19 cellular contexts compared by ENCODE assay signal in the genomic region with DNA sequence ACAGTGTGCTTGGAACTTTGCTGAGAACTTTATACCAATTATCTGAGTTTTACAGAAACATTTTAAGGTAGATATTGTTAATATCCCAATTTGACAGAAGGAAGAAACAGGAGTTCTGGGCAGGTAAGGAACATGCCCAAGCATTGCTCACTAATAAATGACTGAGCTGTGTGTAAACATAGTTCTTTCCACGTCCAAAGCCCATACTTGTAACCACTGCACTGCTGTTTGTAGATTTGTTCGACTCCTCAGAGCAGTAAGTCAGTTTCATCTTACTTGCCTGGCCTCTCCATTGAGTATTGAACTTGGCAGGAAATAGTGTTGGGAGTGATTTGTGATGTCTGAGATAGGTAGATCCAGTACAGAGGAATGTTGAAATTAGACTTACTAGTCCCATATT.
A peak's percentile ranks its signal among the peaks of the same experiment; 100 is the strongest.
DNase-seq lines count a peak whose midpoint lies in the region; ATAC-seq, FAIRE-seq and TF ChIP-seq lines count a peak whose summit lies in the region.
"Had no signal": no experiment of that assay in that cellular context is flagged by ENCODE, and none has a peak within 500 bp of the region (broad histone marks: within the 10 kb centered on the region; RNA-seq: fewer than 3 reads in every experiment).

No MANE protein-coding gene starts in this region.

- no peaks in the 10 kb centered on the region; the same call in 1 of the 2 replicates for H3K27me3 ChIP-seq in IMR-90 (ENCODE audit: control insufficient read depth, insufficient read depth, low read length)
- H3K27me3 ChIP-seq in PC-3 (ENCODE audit: low read length), result peaks cover 55% of the 10 kb centered on the region
- H3K27me3 ChIP-seq in keratinocyte (ENCODE audit: control insufficient read depth, extremely low read depth, insufficient read depth, low read length), result no peaks in the 10 kb centered on the region
- H3K27me3 ChIP-seq in esophagus muscularis mucosa, result no peaks in the 10 kb centered on the region
- H3K27me3 ChIP-seq: BE2C had no signal

- no TSS peak for BruUV-seq in IMR-90 (replicated peaks; lab: Mats Ljungman, UMichigan)
- BruUV-seq in PC-3 (replicated peaks; lab: Mats Ljungman, UMichigan), result no TSS peak

- H2AK5ac ChIP-seq in IMR-90 (ENCODE audit: low read depth, low read length), result no peak overlapping the region

- H3K4me1 ChIP-seq in IMR-90 (ENCODE audit: control insufficient read depth, insufficient read depth, low read length), result no peaks in the 10 kb centered on the region
- H3K4me1 ChIP-seq in PC-3 (ENCODE audit: insufficient read depth, low read length), result no peaks in the 10 kb centered on the region
- peaks cover 3% of the 10 kb centered on the region for H3K4me1 ChIP-seq in keratinocyte (ENCODE audit: control insufficient read depth, extremely low read depth, insufficient read depth, low read length)
- H3K4me1 ChIP-seq in esophagus muscularis mucosa, result no peaks in the 10 kb centered on the region
- H3K4me1 ChIP-seq: A549 had no signal

- H3K9me1 ChIP-seq in IMR-90 (ENCODE audit: insufficient read depth, low read length) (no peaks in the 10 kb centered on the region), keratinocyte (ENCODE audit: control insufficient read depth, extremely low read depth, insufficient read depth, low read length) (no peaks in the 10 kb centered on the region)

- H2AFZ ChIP-seq in IMR-90 (replicated peaks; ENCODE audit: low read length, poor library complexity) (no peak overlapping the region), PC-3 (ENCODE audit: low read length) (no peak overlapping the region), keratinocyte (ENCODE audit: control insufficient read depth, low read length) (peak overlapping the region; percentile 67)

- FAIRE-seq in keratinocyte (lab: Jason Lieb, UNC) (peak; percentile 84), urothelium cell line (lab: Jason Lieb, UNC) (no peak)
- FAIRE-seq: A549, D721Med, H1, HTR-8/SVneo had no signal

- TF ChIP-seq EP300 in esophagus muscularis mucosa (IDR thresholded peaks at IDR 0.05), result no peak

- H3K79me2 ChIP-seq in PC-3 (ENCODE audit: low read length) (no peaks in the 10 kb centered on the region), keratinocyte (ENCODE audit: control insufficient read depth, insufficient read depth, low read length) (no peaks in the 10 kb centered on the region)

- no peak for TF ChIP-seq RAD21 in IMR-90 (IDR thresholded peaks at IDR 0.05; ENCODE audit: low read length)

- TF ChIP-seq POLR2A in IMR-90 (IDR thresholded peaks at IDR 0.05; ENCODE audit: low read depth, low read length), result no peak
- no peak for TF ChIP-seq POLR2A in esophagus muscularis mucosa (IDR thresholded peaks at IDR 0.05; ENCODE audit: low read depth)

- no peak overlapping the region for H2BK120ac ChIP-seq in IMR-90 (ENCODE audit: low read depth, low read length)

- H2BK5ac ChIP-seq in IMR-90 (ENCODE audit: low read depth, low read length, poor library complexity, severe bottlenecking), result no peak overlapping the region

- no peaks in the 10 kb centered on the region for H4K20me1 ChIP-seq in IMR-90 (ENCODE audit: insufficient read depth, low read length)
- no peaks in the 10 kb centered on the region for H4K20me1 ChIP-seq in PC-3 (ENCODE audit: low read length)
- no peaks in the 10 kb centered on the region for H4K20me1 ChIP-seq in keratinocyte (ENCODE audit: control insufficient read depth, extremely low read depth, insufficient read depth, low read length)

- H3K4me2 ChIP-seq in IMR-90 (ENCODE audit: low read depth, low read length) (no peak overlapping the region), PC-3 (ENCODE audit: low read length) (no peak overlapping the region), keratinocyte (ENCODE audit: control insufficient read depth, extremely low read depth, insufficient read depth, low read depth, low read length) (peak overlapping the region; percentile 42)
- H3K4me2 ChIP-seq: A549 had no signal

- H3K23ac ChIP-seq in IMR-90 (ENCODE audit: low read depth, low read length), result no peak overlapping the region

- dilution Hi-C loops in IMR-90 (cut with HindIII; ENCODE audit: low sequenced_read_pairs, unreplicated experiment) (no loop called here), keratinocyte (cut with MboI; ENCODE audit: extremely low pct_ligation_motif_present, low sequenced_read_pairs) (loop anchor here (5.0 kb wide), 1 partner anchor 48 kb away; no protein-coding TSS in a partner anchor)

- H4K5ac ChIP-seq in IMR-90 (ENCODE audit: low read depth, low read length), result peak overlapping the region; percentile 48; the same call in 1 of the 2 replicates

- no peak for ATAC-seq in IMR-90 (ENCODE audit: low read depth)
- peak; percentile 29; the same call in 1 of the 2 replicates for ATAC-seq in PC-3
- no peak for ATAC-seq in activated CD4-positive, CD25-positive, alpha-beta regulatory T cell treated with anti-CD3 and anti-CD28 coated beads, Interleukin-2, amount 50 U/mL, for 24 hours
- ATAC-seq in GM18502 (IDR thresholded peaks at IDR 0.05; ENCODE audit: poor library complexity, unreplicated experiment), result no peak
- ATAC-seq: A549 had no signal

- H3F3A ChIP-seq in PC-3 (ENCODE audit: low read length, unreplicated experiment), result no peaks in the 10 kb centered on the region

- H3K14ac ChIP-seq in IMR-90 (replicated peaks; ENCODE audit: low read depth, low read length), result no peak overlapping the region

- no peak overlapping the region for H4K8ac ChIP-seq in IMR-90 (ENCODE audit: low read depth in 2 of 2, low read length in 2 of 2)

- H3K9ac ChIP-seq in IMR-90 (ENCODE audit: low read depth, low read length), result no peak overlapping the region
- no peak overlapping the region for H3K9ac ChIP-seq in PC-3 (ENCODE audit: low read length)
- peak overlapping the region; percentile 5 for H3K9ac ChIP-seq in keratinocyte (ENCODE audit: control insufficient read depth, extremely low read depth, insufficient read depth, low read length)

- in situ Hi-C loops in IMR-90 (cut with MboI; ENCODE audit: low sequenced_read_pairs), result no loop called here

- H3K27ac ChIP-seq in IMR-90 (ENCODE audit: insufficient read depth, low read length) (no peak overlapping the region), PC-3 (ENCODE audit: low read length) (no peak overlapping the region), keratinocyte (ENCODE audit: control insufficient read depth, insufficient read depth, low read length) (peak overlapping the region; percentile 33), esophagus muscularis mucosa (replicated peaks in 1 of 4) (no peak overlapping the region)
- H3K27ac ChIP-seq: A549, C4-2B had no signal

- no CpG with 5 or more reads among the region's 2 CpGs for WGBS in IMR-90 (ENCODE audit: extremely low coverage in 2 of 2, insufficient read length in 1 of 2), 2 experiments
- 68% methylated on average over 2 of the region's 2 CpGs for WGBS in esophagus muscularis mucosa

- no peak for TF ChIP-seq CTCF in IMR-90 (conservative IDR thresholded peaks at IDR 0.05; ENCODE audit: low read depth, low read length)
- no peak for TF ChIP-seq CTCF in PC-3 (conservative IDR thresholded peaks at IDR 0.05; ENCODE audit: low read depth, low read length)
- TF ChIP-seq CTCF in epithelial cell of esophagus (IDR thresholded peaks at IDR 0.05; ENCODE audit: insufficient read depth, low read depth, low read length, missing control alignments), result no peak
- no peak for TF ChIP-seq CTCF in keratinocyte (optimal IDR thresholded peaks at IDR 0.05 in 1 of 3, IDR thresholded peaks at IDR 0.05 in 1 of 3, conservative IDR thresholded peaks at IDR 0.05 in 1 of 3; ENCODE audit: extremely low read depth in 1 of 3, insufficient read depth in 2 of 3, low read length in 3 of 3)
- no peak for TF ChIP-seq CTCF in esophagus muscularis mucosa (IDR thresholded peaks at IDR 0.05)

- H2BK20ac ChIP-seq in IMR-90 (ENCODE audit: low read depth, low read length), result no peak overlapping the region

- H3K4ac ChIP-seq in IMR-90 (ENCODE audit: low read depth, low read length), result no peak overlapping the region

- no peaks in the 10 kb centered on the region for H3K79me1 ChIP-seq in IMR-90 (ENCODE audit: low read depth in 1 of 2, low read length in 2 of 2)

- H3K36me3 ChIP-seq in IMR-90 (ENCODE audit: control insufficient read depth, insufficient read depth, low read length) (no peaks in the 10 kb centered on the region), PC-3 (ENCODE audit: low read depth, low read length) (no peaks in the 10 kb centered on the region), keratinocyte (ENCODE audit: control insufficient read depth in 2 of 2, extremely low read depth in 1 of 2, insufficient read depth in 2 of 2, low read length in 2 of 2) (no peaks in the 10 kb centered on the region), esophagus muscularis mucosa (no peaks in the 10 kb centered on the region)
- H3K36me3 ChIP-seq: BE2C, HAP-1 had no signal

- peak overlapping the region; percentile 36; the same call in 1 of the 2 replicates for H3K18ac ChIP-seq in IMR-90 (ENCODE audit: low read depth, low read length)

- intact Hi-C loops in IMR-90 (cut with micrococcal nuclease), result no loop called here
- intact Hi-C loops in PC-3 (cut with micrococcal nuclease), result no loop called here
- intact Hi-C loops in esophagus muscularis mucosa (cut with DNase I), result no loop called here

- no peaks in the 10 kb centered on the region for H3K9me2 ChIP-seq in PC-3 (replicated peaks; ENCODE audit: low read length)

- no peak overlapping the region for H2BK15ac ChIP-seq in IMR-90 (ENCODE audit: low read depth, low read length)

- CTCF ChIA-PET in IMR-90 (lab: Yijun Ruan, JAX) (no interaction called here), PC-3 (lab: Charles Lee) (no interaction called here)

- no peak overlapping the region for H2AK9ac ChIP-seq in IMR-90 (replicated peaks; ENCODE audit: low read depth, low read length, poor library complexity)

- H4K91ac ChIP-seq in IMR-90 (ENCODE audit: insufficient read depth, low read depth, low read length), result no peak overlapping the region

- no peak for DNase-seq in IMR-90
- no peak for DNase-seq in PC-3
- peak; percentile 85 for DNase-seq in epithelial cell of esophagus (ENCODE audit: low read depth)
- peak; percentile 40 for DNase-seq in keratinocyte (ENCODE audit: low read depth, low spot score)
- DNase-seq in esophagus muscularis mucosa (ENCODE audit: extremely low spot score), result no peak
- DNase-seq in urothelium cell line (ENCODE audit: low spot score), result no peak
- DNase-seq: BE2C; CD4-positive, alpha-beta memory T cell; COR-L47; DMS153; GF-D8 had no signal

- H3K56ac ChIP-seq in IMR-90 (ENCODE audit: extremely low read depth, insufficient read depth, low read length), result no peak overlapping the region

- POLR2A ChIA-PET in IMR-90 (lab: Charles Lee; ENCODE audit: unreplicated experiment) (no interaction called here), PC-3 (lab: Charles Lee; ENCODE audit: unreplicated experiment) (interaction anchor here (0.6 kb wide), 1 partner anchor 91 kb away, joined by 3 read pairs; no protein-coding TSS in a partner anchor)

- H3K9me3 ChIP-seq in IMR-90 (ENCODE audit: control insufficient read depth, insufficient read depth, low read length) (no peaks in the 10 kb centered on the region), PC-3 (ENCODE audit: low read length) (no peaks in the 10 kb centered on the region), keratinocyte (ENCODE audit: control insufficient read depth, low read depth, low read length) (no peaks in the 10 kb centered on the region), esophagus muscularis mucosa (no peaks in the 10 kb centered on the region)
- H3K9me3 ChIP-seq: A549, BE2C, HAP-1 had no signal

- H3K4me3 ChIP-seq in IMR-90 (ENCODE audit: insufficient read depth, low read depth, low read length) (no peak overlapping the region), PC-3 (ENCODE audit: low read length) (no peak overlapping the region), epithelial cell of esophagus (ENCODE audit: low read length) (no peak overlapping the region), keratinocyte (ENCODE audit: control insufficient read depth in 2 of 3, extremely low read depth in 1 of 3, insufficient read depth in 2 of 3, low read depth in 1 of 3, low read length in 3 of 3) (no peak overlapping the region), esophagus muscularis mucosa (no peak overlapping the region)
- H3K4me3 ChIP-seq: A549, HAP-1 had no signal

Comparison
In these comparisons a context has a peak if more than half of its experiments do, and no peak if none do; other contexts are left out.
1. DNase-seq: peak in epithelial cell of esophagus (single experiment) and keratinocyte (single experiment); none in IMR-90 (single experiment), PC-3 (single experiment), esophagus muscularis mucosa (single experiment) and urothelium cell line (single experiment).